ENCODE assay signal across 8 cellular contexts in the genomic region with DNA sequence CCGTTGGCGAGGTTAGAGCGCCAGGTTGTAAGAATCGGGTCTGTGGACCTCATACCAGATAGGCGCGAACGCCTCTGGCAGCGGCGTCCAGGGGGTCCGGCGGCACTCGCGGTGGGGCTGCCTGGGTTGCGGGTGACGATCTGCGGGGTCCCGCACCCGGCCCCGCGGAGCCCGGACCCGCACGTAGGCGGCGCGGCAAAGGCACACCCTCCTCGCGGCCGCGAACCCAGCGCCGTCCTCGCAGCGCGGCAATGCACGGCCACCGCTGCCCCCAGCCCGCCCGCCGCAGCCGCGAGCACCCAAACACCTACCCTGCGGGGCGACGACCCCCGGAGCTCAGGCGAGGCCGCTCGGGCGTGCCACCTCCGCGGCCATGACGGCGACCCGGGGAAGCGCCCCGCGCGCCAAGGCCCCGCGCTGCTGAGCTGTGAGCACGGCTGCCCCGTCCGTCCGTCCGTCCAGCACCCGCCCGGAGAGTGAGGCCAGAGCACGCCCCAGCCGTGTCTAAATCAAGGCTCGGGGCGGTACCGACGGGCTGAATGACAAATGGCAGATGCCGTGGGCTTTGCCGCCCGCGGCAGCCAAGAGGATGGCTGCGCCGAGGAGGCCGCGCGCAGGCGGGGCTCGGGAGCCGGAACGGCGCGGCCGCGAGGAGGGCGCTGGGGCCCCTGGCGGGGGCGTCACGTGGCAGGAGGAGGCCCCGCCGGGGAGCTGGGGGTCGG. TPM values are rescaled to one million over a fixed set of nuclear protein-coding genes. Genes with fewer than 3 reads are reported as not detected.
A peak's percentile ranks its signal among the peaks of the same experiment; 100 is the strongest.
DNase-seq lines count a peak whose midpoint lies in the region; FAIRE-seq and TF ChIP-seq lines count a peak whose summit lies in the region.

PLAGL1 (minus strand) TSS at position 481 of the 722 bp plus-strand sequence. CDS start 60,123 bp downstream, outside the sequence.

- no peaks in the 10 kb centered on the region for H3K36me3 Mint-ChIP-seq in activated naive CD4-positive, alpha-beta T cell treated with anti-CD3 and anti-CD28 coated beads, Interleukin-2, amount 10 ng/mL, durations not matched to agents 7 days and 5 days
- peaks cover 11% of the 10 kb centered on the region for H3K36me3 Mint-ChIP-seq in osteocyte (ENCODE audit: unreplicated experiment)

- peaks cover 12% of the 10 kb centered on the region for H3K4me1 Mint-ChIP-seq in activated naive CD4-positive, alpha-beta T cell treated with anti-CD3 and anti-CD28 coated beads, Interleukin-2, amount 10 ng/mL, durations not matched to agents 7 days and 5 days
- H3K4me1 Mint-ChIP-seq in osteocyte (ENCODE audit: unreplicated experiment), result peaks cover 19% of the 10 kb centered on the region

- H3K9me3 Mint-ChIP-seq in activated naive CD4-positive, alpha-beta T cell treated with anti-CD3 and anti-CD28 coated beads, Interleukin-2, amount 10 ng/mL, durations not matched to agents 7 days and 5 days, result no peaks in the 10 kb centered on the region
- no peaks in the 10 kb centered on the region for H3K9me3 Mint-ChIP-seq in osteocyte (ENCODE audit: unreplicated experiment)

- DNase-seq in GM12864 (ENCODE audit: low read depth), result no peak
- DNase-seq in H54 (ENCODE audit: insufficient read length, low spot score), result no peak
- DNase-seq in NCI-H1105 (lab: John Stamatoyannopoulos, UW), result peak; percentile 36
- DNase-seq in activated naive CD4-positive, alpha-beta T cell treated with anti-CD3 and anti-CD28 coated beads, Interleukin-2, amount 10 ng/mL, durations not matched to agents 7 days and 5 days, result peak; percentile 39
- peak in 31 of 42 donors; percentile 2 to 60 (median 21) for DNase-seq in head of caudate nucleus
- DNase-seq in osteocyte (ENCODE audit: extremely low spot score, unreplicated experiment), result peak; percentile 85
- no peak for DNase-seq in effector CD8-positive, alpha-beta T cell (lab: John Stamatoyannopoulos, UW)
- DNase-seq in NCI-H510A treated with DMSO at 0.1 percent for 48 hours (lab: John Stamatoyannopoulos, UW), result no peak

- TF ChIP-seq CTCF in GM12864 (IDR thresholded peaks at IDR 0.05; ENCODE audit: low read depth, low read length, missing control alignments), result no peak
- TF ChIP-seq CTCF in osteocyte (IDR thresholded peaks at IDR 0.05), result no peak

- CTCF ChIA-PET in activated naive CD4-positive, alpha-beta T cell treated with anti-CD3 and anti-CD28 coated beads, Interleukin-2, amount 10 ng/mL, durations not matched to agents 7 days and 5 days (lab: Charles Lee), result interaction anchor here (1.5 kb wide), 1 partner anchor 66 kb away, joined by 5 read pairs; no protein-coding TSS in a partner anchor

- intact Hi-C loops in head of caudate nucleus (cut with DNase I), result no loop called here

- TF ChIP-seq POLR2A in H54 (IDR thresholded peaks at IDR 0.05; ENCODE audit: low read depth, low read length), result peak; percentile 94

- FAIRE-seq in H54 (lab: Jason Lieb, UNC), result no peak

- H3K4me3 Mint-ChIP-seq in activated naive CD4-positive, alpha-beta T cell treated with anti-CD3 and anti-CD28 coated beads, Interleukin-2, amount 10 ng/mL, durations not matched to agents 7 days and 5 days, result peak within 1 kb of the TSS; percentile 62
- peak within 1 kb of the TSS; percentile 78 for H3K4me3 Mint-ChIP-seq in osteocyte (ENCODE audit: unreplicated experiment)

- H3K27me3 Mint-ChIP-seq in activated naive CD4-positive, alpha-beta T cell treated with anti-CD3 and anti-CD28 coated beads, Interleukin-2, amount 10 ng/mL, durations not matched to agents 7 days and 5 days, result peaks cover 46% of the 10 kb centered on the region
- peaks cover 9% of the 10 kb centered on the region for H3K27me3 Mint-ChIP-seq in osteocyte (ENCODE audit: unreplicated experiment)

- peak within 1 kb of the TSS; percentile 40 for H3K4me3 ChIP-seq in GM12864 (ENCODE audit: low read depth, low read length)

- H3K27ac Mint-ChIP-seq in activated naive CD4-positive, alpha-beta T cell treated with anti-CD3 and anti-CD28 coated beads, Interleukin-2, amount 10 ng/mL, durations not matched to agents 7 days and 5 days, result no peak within 1 kb of the TSS
- H3K27ac Mint-ChIP-seq in osteocyte (ENCODE audit: unreplicated experiment), result peak within 1 kb of the TSS; percentile 76

RNA-seq across cellular contexts. Expression of gene PLAGL1, which starts in this region (rescaled TPM):
- 90.3 and 103 TPM in 2 replicates for total RNA-seq in osteocyte

Comparison
In these comparisons a context has a peak if more than half of its experiments do, and no peak if none do; other contexts are left out.
1. DNase-seq: peak in NCI-H1105 (single experiment), activated naive CD4-positive, alpha-beta T cell treated with anti-CD3 and anti-CD28 coated beads, Interleukin-2, amount 10 ng/mL, durations not matched to agents 7 days and 5 days (single experiment), head of caudate nucleus (31 of 42) and osteocyte (single experiment); none in GM12864 (single experiment), H54 (single experiment), effector CD8-positive, alpha-beta T cell (single experiment) and NCI-H510A treated with DMSO at 0.1 percent for 48 hours (single experiment).